ENCODE assay signal across 12 cellular contexts in the genomic region with DNA sequence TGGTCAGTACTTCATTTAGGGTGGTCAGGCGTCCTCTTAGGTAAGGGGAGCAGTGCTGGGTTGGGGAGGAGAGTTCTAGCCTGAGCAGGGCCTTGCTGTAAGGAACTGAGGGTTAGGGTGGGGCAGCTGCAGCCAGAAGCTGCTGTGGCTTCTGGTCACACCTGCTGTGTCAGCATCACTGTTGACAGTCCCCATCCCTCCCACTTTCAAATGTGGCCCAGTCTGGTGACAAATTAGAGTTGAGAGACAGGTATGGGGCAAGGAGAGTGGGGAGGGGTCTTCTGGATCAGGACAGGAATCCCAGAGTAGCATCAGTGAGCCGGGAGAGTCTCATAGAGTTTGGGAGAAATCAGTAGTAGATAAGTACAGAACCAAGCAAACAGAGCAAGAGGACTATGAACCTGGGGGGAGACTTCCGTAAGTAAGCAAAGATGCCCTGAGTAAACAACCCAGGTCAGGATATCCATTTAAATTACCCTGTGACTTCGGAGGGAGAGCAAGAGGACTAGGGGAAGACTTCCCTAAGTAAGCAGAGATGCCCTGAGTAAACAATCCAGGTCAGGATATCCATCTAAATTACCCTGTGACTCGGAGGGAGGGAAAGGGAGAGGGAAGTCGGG. TPM values are rescaled to one million over a fixed set of nuclear protein-coding genes. Genes with fewer than 3 reads are reported as not detected.
DNase-seq lines count a peak whose midpoint lies in the region; ATAC-seq lines count a peak whose summit lies in the region.
"Had no signal": no experiment of that assay in that cellular context is flagged by ENCODE, and none has a peak within 500 bp of the region (broad histone marks: within the 10 kb centered on the region; RNA-seq: fewer than 3 reads in every experiment).

No MANE protein-coding gene starts in this region.

- no peaks in the 10 kb centered on the region for H3K27me3 ChIP-seq in iPS-15b (ENCODE audit: control insufficient read depth, insufficient read depth, low read length)

- peak overlapping the region; percentile 3 for H3K9ac ChIP-seq in iPS-15b (ENCODE audit: low read depth, low read length)

- H3K4me3 Mint-ChIP-seq in activated CD8-positive, alpha-beta memory T cell treated with anti-CD3 and anti-CD28 coated beads, Interleukin-2, amount 10 ng/mL, durations not matched to agents 7 days and 5 days: no peak overlapping the region
- no peak overlapping the region for H3K4me3 Mint-ChIP-seq in T-helper 17 cell
- H3K4me3 Mint-ChIP-seq in stimulated activated effector memory CD8-positive, alpha-beta T cell treated with anti-CD3 and anti-CD28 coated beads, Interleukin-12 subunit alpha, Interleukin-12 subunit beta, amount 100 ng/mL, for 72 hours: no peak overlapping the region

- H3K9me3 ChIP-seq in T-helper 17 cell (ENCODE audit: control insufficient read depth, low read length, poor library complexity, severe bottlenecking): no peaks in the 10 kb centered on the region
- H3K9me3 ChIP-seq in iPS-15b (ENCODE audit: control insufficient read depth, insufficient read depth, low read length): no peaks in the 10 kb centered on the region
- H3K9me3 ChIP-seq: left ventricle myocardium inferior had no signal

- peaks cover 11% of the 10 kb centered on the region for H3K4me1 ChIP-seq in iPS-15b (ENCODE audit: control insufficient read depth, insufficient read depth, low read length)

- DNase-seq in activated CD8-positive, alpha-beta memory T cell treated with anti-CD3 and anti-CD28 coated beads, Interleukin-2, amount 10 ng/mL, durations not matched to agents 7 days and 5 days: no peak
- no peak for DNase-seq in activated CD8-positive, alpha-beta memory T cell treated with anti-CD3 and anti-CD28 coated beads, Interleukin-2, amount 50 U/mL, for 4 hours
- DNase-seq in T-helper 17 cell (no peak), dedifferentiated amniotic fluid mesenchymal stem cell (ENCODE audit: extremely low spot score) (no peak), CD1c-positive myeloid dendritic cell (ENCODE audit: extremely low spot score) (no peak), Right ventricle myocardium superior (no peak)
- no peak for DNase-seq in stimulated activated effector memory CD8-positive, alpha-beta T cell treated with anti-CD3 and anti-CD28 coated beads, Interleukin-12 subunit alpha, Interleukin-12 subunit beta, amount 100 ng/mL, for 72 hours (ENCODE audit: low spot score in 2 of 2)
- DNase-seq: activated CD8-positive, alpha-beta memory T cell treated with anti-CD3 and anti-CD28 coated beads, Interleukin-2, amount 50 U/mL, for 48 hours; cerebellar nuclear complex; foreskin melanocyte; left ventricle myocardium inferior had no signal

- H3K9me3 Mint-ChIP-seq in activated CD8-positive, alpha-beta memory T cell treated with anti-CD3 and anti-CD28 coated beads, Interleukin-2, amount 10 ng/mL, durations not matched to agents 7 days and 5 days (ENCODE audit: low read depth): no peaks in the 10 kb centered on the region
- no peaks in the 10 kb centered on the region for H3K9me3 Mint-ChIP-seq in stimulated activated effector memory CD8-positive, alpha-beta T cell treated with anti-CD3 and anti-CD28 coated beads, Interleukin-12 subunit alpha, Interleukin-12 subunit beta, amount 100 ng/mL, for 72 hours

- peak; percentile 56 for ATAC-seq in activated CD8-positive, alpha-beta memory T cell treated with anti-CD3 and anti-CD28 coated beads, Interleukin-2, amount 10 ng/mL, durations not matched to agents 7 days and 5 days
- ATAC-seq in T-helper 17 cell: no peak
- no peak for ATAC-seq in stimulated activated effector memory CD8-positive, alpha-beta T cell treated with anti-CD3 and anti-CD28 coated beads, Interleukin-12 subunit alpha, Interleukin-12 subunit beta, amount 100 ng/mL, for 72 hours
- no peak for ATAC-seq in Right ventricle myocardium superior (ENCODE audit: poor library complexity)

- peak overlapping the region; percentile 8 for H3K4me3 ChIP-seq in iPS-15b (ENCODE audit: low read depth, low read length)
- H3K4me3 ChIP-seq: left ventricle myocardium inferior had no signal

- H3K27ac Mint-ChIP-seq in activated CD8-positive, alpha-beta memory T cell treated with anti-CD3 and anti-CD28 coated beads, Interleukin-2, amount 10 ng/mL, durations not matched to agents 7 days and 5 days: peak overlapping the region; percentile 77
- H3K27ac Mint-ChIP-seq in T-helper 17 cell: peak overlapping the region; percentile 71
- peak overlapping the region; percentile 91 for H3K27ac Mint-ChIP-seq in stimulated activated effector memory CD8-positive, alpha-beta T cell treated with anti-CD3 and anti-CD28 coated beads, Interleukin-12 subunit alpha, Interleukin-12 subunit beta, amount 100 ng/mL, for 72 hours

- peaks cover 37% of the 10 kb centered on the region for H3K4me1 Mint-ChIP-seq in activated CD8-positive, alpha-beta memory T cell treated with anti-CD3 and anti-CD28 coated beads, Interleukin-2, amount 10 ng/mL, durations not matched to agents 7 days and 5 days
- peaks cover 28% of the 10 kb centered on the region for H3K4me1 Mint-ChIP-seq in T-helper 17 cell
- peaks cover 42% of the 10 kb centered on the region for H3K4me1 Mint-ChIP-seq in stimulated activated effector memory CD8-positive, alpha-beta T cell treated with anti-CD3 and anti-CD28 coated beads, Interleukin-12 subunit alpha, Interleukin-12 subunit beta, amount 100 ng/mL, for 72 hours

- peaks cover 3% of the 10 kb centered on the region for H3K36me3 ChIP-seq in iPS-15b (ENCODE audit: control insufficient read depth, insufficient read depth, low read length)

- CTCF ChIA-PET in activated CD8-positive, alpha-beta memory T cell treated with anti-CD3 and anti-CD28 coated beads, Interleukin-2, amount 10 ng/mL, durations not matched to agents 7 days and 5 days (lab: Charles Lee): interaction anchor here (1.3 to 1.5 kb wide), 2 partner anchors 10 to 101 kb away, joined by 3 read pairs; no protein-coding TSS in a partner anchor

- no peaks in the 10 kb centered on the region for H3K27me3 Mint-ChIP-seq in activated CD8-positive, alpha-beta memory T cell treated with anti-CD3 and anti-CD28 coated beads, Interleukin-2, amount 10 ng/mL, durations not matched to agents 7 days and 5 days
- no peaks in the 10 kb centered on the region for H3K27me3 Mint-ChIP-seq in T-helper 17 cell

- intact Hi-C loops in Right ventricle myocardium superior (cut with DNase I): no loop called here

- H3K36me3 Mint-ChIP-seq in activated CD8-positive, alpha-beta memory T cell treated with anti-CD3 and anti-CD28 coated beads, Interleukin-2, amount 10 ng/mL, durations not matched to agents 7 days and 5 days: peaks cover 15% of the 10 kb centered on the region
- no peaks in the 10 kb centered on the region for H3K36me3 Mint-ChIP-seq in T-helper 17 cell (ENCODE audit: low read depth)
- H3K36me3 Mint-ChIP-seq in stimulated activated effector memory CD8-positive, alpha-beta T cell treated with anti-CD3 and anti-CD28 coated beads, Interleukin-12 subunit alpha, Interleukin-12 subunit beta, amount 100 ng/mL, for 72 hours: peaks cover 84% of the 10 kb centered on the region

RNA-seq across cellular contexts. Expression of gene PPP6R2, which starts 53.7 kb away (rescaled TPM):
- 10 to 100 TPM; 78.7 to 98.0 TPM for total RNA-seq in activated CD8-positive, alpha-beta memory T cell treated with anti-CD3 and anti-CD28 coated beads, Interleukin-2, amount 10 ng/mL, durations not matched to agents 7 days and 5 days
- total RNA-seq in T-helper 17 cell (10 to 100 TPM; 62.1 to 63.7 TPM), Right ventricle myocardium superior (40.4 TPM)
